Comparison of ENCODE assay signal across 1 cellular context in genomic region chr13:25871389-25872125, GRCh38.
TF ChIP-seq lines count a peak whose summit lies in the region.

No MANE protein-coding gene starts in this region.

TF ChIP-seq in WTC11, 78 proteins besides CTCF, POLR2A, EP300 and RAD21 (continued from another document):
- TF ChIP-seq ZBTB43 (CRISPR knock-in tag; IDR thresholded peaks at IDR 0.05), result no peak
